In genomic region chr1:47792786-47793185, GRCh38 we compare ENCODE assay signal across 14 cellular contexts.
A peak's percentile ranks its signal among the peaks of the same experiment; 100 is the strongest.
DNase-seq lines count a peak whose midpoint lies in the region; ATAC-seq and TF ChIP-seq lines count a peak whose summit lies in the region.
"Had no signal": no experiment of that assay in that cellular context is flagged by ENCODE, and none has a peak within 500 bp of the region (broad histone marks: within the 10 kb centered on the region; RNA-seq: fewer than 3 reads in every experiment).

No MANE protein-coding gene starts in this region.

- intact Hi-C loops in Right ventricle myocardium inferior (cut with DNase I): no loop called here
- intact Hi-C loops in heart right ventricle (cut with DNase I): no loop called here

- DNase-seq in Right ventricle myocardium inferior (ENCODE audit: missing footprints) (peak; percentile 49), heart right ventricle (no peak), COLO668 (lab: John Stamatoyannopoulos, UW; ENCODE audit: unreplicated experiment) (peak; percentile 28), M059J (ENCODE audit: low read depth) (peak; percentile 17), foreskin keratinocyte (no peak), NCI-H2227 (lab: John Stamatoyannopoulos, UW; ENCODE audit: unreplicated experiment) (no peak), NCI-H2081 (lab: John Stamatoyannopoulos, UW) (no peak)
- no peak for DNase-seq in stimulated activated naive CD4-positive, alpha-beta T cell treated with Interleukin-2 at 50 U/mL for 16 hours (lab: John Stamatoyannopoulos, UW)
- DNase-seq: C1 segment of cervical spinal cord; CD4-positive, alpha-beta T cell; DMS79; EL; GOT3 had no signal

- ATAC-seq in Right ventricle myocardium inferior: no peak
- ATAC-seq in heart right ventricle: no peak
- ATAC-seq in foreskin keratinocyte: peak; percentile 13

- H3K9me3 ChIP-seq in heart right ventricle: no peaks in the 10 kb centered on the region
- H3K9me3 ChIP-seq: HAP-1 had no signal

- 93% methylated on average over 3 of the region's 3 CpGs for WGBS in heart right ventricle, 2 donors

- no peak overlapping the region for H3K4me3 ChIP-seq in heart right ventricle
- H3K4me3 ChIP-seq: HAP-1 had no signal

- H3K4me1 ChIP-seq in heart right ventricle (peaks cover 0 to 7% (median 0%) of the 10 kb centered on the region in 9 donors), foreskin keratinocyte (peaks cover 4% of the 10 kb centered on the region)
- H3K4me1 ChIP-seq: HAP-1 had no signal

- H3K36me3 ChIP-seq in heart right ventricle: no peaks in the 10 kb centered on the region
- H3K36me3 ChIP-seq: HAP-1 had no signal

- no peaks in the 10 kb centered on the region for H3K27me3 ChIP-seq in heart right ventricle
- no peaks in the 10 kb centered on the region for H3K27me3 ChIP-seq in foreskin keratinocyte

- TF ChIP-seq CTCF in heart right ventricle (IDR thresholded peaks at IDR 0.05) (no peak), foreskin keratinocyte (conservative IDR thresholded peaks at IDR 0.05) (no peak)

- H3K27ac ChIP-seq in heart right ventricle: no peak overlapping the region
- H3K27ac ChIP-seq in foreskin keratinocyte: no peak overlapping the region

Comparison
In these comparisons a context has a peak if more than half of its experiments do, and no peak if none do; other contexts are left out.
1. DNase-seq: peak in Right ventricle myocardium inferior (single experiment), COLO668 (single experiment) and M059J (single experiment); none in heart right ventricle (0 of 2), foreskin keratinocyte (0 of 2), NCI-H2227 (single experiment), stimulated activated naive CD4-positive, alpha-beta T cell treated with Interleukin-2 at 50 U/mL for 16 hours (single experiment) and NCI-H2081 (0 of 2).